In the genomic region with DNA sequence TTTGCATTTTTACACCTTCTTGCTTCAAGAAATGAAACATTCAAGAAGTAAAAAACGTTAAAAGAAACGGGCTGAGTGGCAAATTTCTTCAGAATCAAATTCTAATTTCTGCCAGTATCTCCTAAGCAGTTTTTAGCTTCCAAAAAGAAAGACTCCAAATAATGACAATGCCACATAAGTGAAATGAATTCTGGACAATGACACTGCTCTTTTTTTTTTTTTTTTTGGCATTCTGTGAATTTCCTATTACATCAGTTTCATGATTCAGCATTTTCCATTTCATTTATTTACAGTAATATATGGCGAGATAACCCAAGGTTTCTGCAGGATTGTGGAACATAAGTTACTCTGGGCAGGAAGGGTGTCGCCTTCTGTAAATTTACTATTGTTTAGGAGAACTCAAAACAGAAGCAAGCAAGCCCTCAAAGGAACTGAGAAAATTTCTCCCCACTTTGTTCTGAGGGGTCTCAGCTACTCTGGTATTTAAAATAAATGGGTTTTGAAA, we compare ENCODE assay signal across 8 cellular contexts. TPM values are rescaled to one million over a fixed set of nuclear protein-coding genes. Genes with fewer than 3 reads are reported as not detected.
DNase-seq lines count a peak whose midpoint lies in the region; ATAC-seq and TF ChIP-seq lines count a peak whose summit lies in the region.

No MANE protein-coding gene starts in this region.

- H3K9me3 ChIP-seq in body of pancreas = no peaks in the 10 kb centered on the region

- CTCF ChIA-PET in AG04449 (lab: Yijun Ruan, JAX) = interaction anchor here (0.9 to 1.0 kb wide), 2 partner anchors 61 to 91 kb away, joined by 3 read pairs; no protein-coding TSS in a partner anchor
- CTCF ChIA-PET in GM10248 (lab: Yijun Ruan, JAX) = interaction anchor here (0.8 kb wide), 1 partner anchor 12 kb away, joined by 3 read pairs; no protein-coding TSS in a partner anchor

- H3K27ac Mint-ChIP-seq in HFFc6 (peak overlapping the region; percentile 79), memory B cell (peak overlapping the region; percentile 100)

- TF ChIP-seq POLR2A in body of pancreas (IDR thresholded peaks at IDR 0.05) = peak in 2 of 3 donors; percentile 23 to 58

- WGBS in body of pancreas, 2 donors = 6 to 7% methylated on average over 4 of the region's 4 CpGs

- H3K4me3 ChIP-seq in AG04449 (ENCODE audit: low read depth, low read length) (peak overlapping the region; percentile 70), body of pancreas (peak overlapping the region in 1 of 2 donors; percentile 35)

- intact Hi-C loops in body of pancreas (cut with DNase I) = no loop called here

- no peaks in the 10 kb centered on the region for H3K9me3 Mint-ChIP-seq in HFFc6
- no peaks in the 10 kb centered on the region for H3K9me3 Mint-ChIP-seq in memory B cell

- POLR2A ChIA-PET in AG04449 (lab: Yijun Ruan, JAX) (no interaction called here), GM10248 (lab: Yijun Ruan, JAX) (no interaction called here)

- H3K4me1 ChIP-seq in body of pancreas = peaks cover 56% of the 10 kb centered on the region

- H3K27ac ChIP-seq in body of pancreas = peak overlapping the region; percentile 78 to 96 (median 88)

- DNase-seq in AG04449 (ENCODE audit: low read depth, low spot score) (no peak), HFFc6 (no peak), body of pancreas (no peak), memory B cell (ENCODE audit: low spot score in 2 of 2) (no peak), nucleus accumbens (lab: John Stamatoyannopoulos, UW) (no peak), HuH-7.5 (ENCODE audit: low spot score) (no peak), GM10248 (ENCODE audit: extremely low spot score) (no peak), NCI-H510A (lab: John Stamatoyannopoulos, UW) (no peak)

- H3K36me3 Mint-ChIP-seq in HFFc6 (ENCODE audit: low read depth) (peaks cover 4% of the 10 kb centered on the region; the same call in 1 of the 2 replicates), memory B cell (peaks cover 18% of the 10 kb centered on the region)

- H3K4me3 Mint-ChIP-seq in HFFc6 (peak overlapping the region; percentile 95), memory B cell (peak overlapping the region; percentile 100)

- H3K27me3 Mint-ChIP-seq in HFFc6 (ENCODE audit: insufficient read depth) (peaks cover 1% of the 10 kb centered on the region), memory B cell (no peaks in the 10 kb centered on the region)

- H3K36me3 ChIP-seq in body of pancreas (replicated peaks in 1 of 2; ENCODE audit: insufficient read depth in 1 of 2, low read depth in 2 of 2) = no peaks in the 10 kb centered on the region

- TF ChIP-seq CTCF in AG04449 (IDR thresholded peaks at IDR 0.05; ENCODE audit: insufficient read depth, low read length, missing control alignments) = no peak
- no peak for TF ChIP-seq CTCF in HFFc6 (IDR thresholded peaks at IDR 0.05)
- peak in 1 of 7 experiments; percentile 8 for TF ChIP-seq CTCF in body of pancreas (IDR thresholded peaks at IDR 0.05)
- no peak for TF ChIP-seq CTCF in GM10248 (IDR thresholded peaks at IDR 0.05; ENCODE audit: control extremely low read depth, extremely low read depth, low read depth, missing control alignments)

- H3K4me1 Mint-ChIP-seq in HFFc6 (ENCODE audit: low read depth) (peaks cover 41% of the 10 kb centered on the region), memory B cell (peaks cover 52% of the 10 kb centered on the region)

- peak; percentile 20 for ATAC-seq in body of pancreas
- ATAC-seq in memory B cell (ENCODE audit: low read depth) = no peak

- H3K27me3 ChIP-seq in body of pancreas = no peaks in the 10 kb centered on the region

RNA-seq across cellular contexts. Expression of a gene that starts 1.3 kb away (rescaled TPM):
- 10 to 100 TPM; 24.5 to 35.4 (median 31.1) TPM for total RNA-seq in HFFc6 (2021; fragmentation: NEBNext Ultra II Directional; extraction: Animal tissue kit (Norgen Biotek cat#: 25700))
- total RNA-seq in body of pancreas = 10 to 100 TPM; 32.3 to 64.1 TPM

RNA-seq across cellular contexts. Expression of a gene that starts 52.5 kb away (rescaled TPM):
- 10 to 100 TPM; 18.9 to 26.7 (median 22.0) TPM for total RNA-seq in HFFc6 (2021; fragmentation: NEBNext Ultra II Directional; extraction: Animal tissue kit (Norgen Biotek cat#: 25700))
- 10 to 100 TPM in 1 of 2 donors, under 1 TPM in 1; 0.99 to 21.5 TPM for total RNA-seq in body of pancreas
